In genomic region chr20:61666471-61666832, GRCh38 we compare ENCODE assay signal across 1 cellular context.
TF ChIP-seq lines count a peak whose summit lies in the region.

No MANE protein-coding gene starts in this region.

TF ChIP-seq in IMR-90, 13 proteins besides CTCF, POLR2A, EP300 and RAD21:
- TF ChIP-seq MAZ (IDR thresholded peaks at IDR 0.05; ENCODE audit: borderline replicate concordance, low read depth, low read length) (no peak), NFE2L2 (IDR thresholded peaks at IDR 0.05; ENCODE audit: low read depth, low read length) (no peak), CEBPB (IDR thresholded peaks at IDR 0.05; ENCODE audit: low read depth, low read length) (no peak), RCOR1 (IDR thresholded peaks at IDR 0.05; ENCODE audit: insufficient replicate concordance, low read length) (no peak), USF2 (IDR thresholded peaks at IDR 0.05; ENCODE audit: low read depth, low read length) (no peak), CHD1 (IDR thresholded peaks at IDR 0.05; ENCODE audit: low read depth, low read length) (no peak), BHLHE40 (IDR thresholded peaks at IDR 0.05; ENCODE audit: low read depth, low read length) (no peak), ELK1 (IDR thresholded peaks at IDR 0.05; ENCODE audit: borderline replicate concordance, low read depth, low read length) (no peak), SMC3 (IDR thresholded peaks at IDR 0.05; ENCODE audit: low read depth, low read length) (no peak), MAFK (IDR thresholded peaks at IDR 0.05; ENCODE audit: low read depth, low read length) (no peak), FOS (IDR thresholded peaks at IDR 0.05; ENCODE audit: low read depth, low read length) (no peak), MXI1 (IDR thresholded peaks at IDR 0.05; ENCODE audit: borderline replicate concordance, low read depth, low read length) (no peak), RFX5 (IDR thresholded peaks at IDR 0.05; ENCODE audit: low read depth, low read length) (no peak)
TF ChIP-seq in IMR-90: peak in this region for 0.
